Comparison of ENCODE assay signal across 9 cellular contexts in the genomic region with DNA sequence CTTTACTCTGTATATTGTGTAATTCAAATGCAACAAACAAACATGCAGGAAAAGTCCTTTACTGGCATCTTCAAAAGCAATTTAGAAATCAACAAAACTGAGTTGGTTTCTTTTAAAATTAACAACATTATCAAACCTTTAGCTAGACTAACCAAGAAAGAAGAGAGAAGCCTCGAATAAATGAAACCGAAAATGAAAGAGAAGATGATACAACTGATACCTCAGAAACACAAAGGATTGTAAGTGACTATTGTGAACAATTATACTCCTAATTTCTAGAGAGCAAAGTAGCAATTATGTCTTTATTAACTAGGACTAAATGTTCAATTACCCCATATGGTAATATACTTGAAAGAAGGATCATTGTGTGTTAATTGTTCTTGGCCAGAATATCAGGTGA.
DNase-seq lines count a peak whose midpoint lies in the region; ATAC-seq, FAIRE-seq and TF ChIP-seq lines count a peak whose summit lies in the region.
"Had no signal": no experiment of that assay in that cellular context is flagged by ENCODE, and none has a peak within 500 bp of the region (broad histone marks: within the 10 kb centered on the region; RNA-seq: fewer than 3 reads in every experiment).

No MANE protein-coding gene starts in this region.

- in situ Hi-C loops in GM13977 (cut with MboI; ENCODE audit: low pct_unique_long_range_greater_than_20kb, low sequenced_read_pairs, unreplicated experiment) = no loop called here

- peak overlapping the region; percentile 21 for H3K27ac ChIP-seq in KMS-11
- H3K27ac ChIP-seq: RWPE1 had no signal

- no peak for TF ChIP-seq CTCF in KMS-11 (conservative IDR thresholded peaks at IDR 0.05; ENCODE audit: low read depth, low read length)
- no peak for TF ChIP-seq CTCF in GM13977 (IDR thresholded peaks at IDR 0.05; ENCODE audit: extremely low read depth, insufficient read depth, missing control alignments)

- no peaks in the 10 kb centered on the region for H3K36me3 ChIP-seq in KMS-11 (ENCODE audit: insufficient read depth)

- FAIRE-seq in H54 (lab: Jason Lieb, UNC) = no peak

- no peak for TF ChIP-seq POLR2A in H54 (IDR thresholded peaks at IDR 0.05; ENCODE audit: low read depth, low read length)
- no peak for TF ChIP-seq POLR2A in GM18505 (IDR thresholded peaks at IDR 0.05; ENCODE audit: borderline replicate concordance, extremely low read depth, insufficient read depth, insufficient read length)

- H4K20me1 ChIP-seq in KMS-11 (ENCODE audit: insufficient read depth) = no peaks in the 10 kb centered on the region

- H3K9ac ChIP-seq in KMS-11 = peak overlapping the region; percentile 23

- ATAC-seq in GM18858 (IDR thresholded peaks at IDR 0.05; ENCODE audit: unreplicated experiment) (peak; percentile 61), GM21529 (IDR thresholded peaks at IDR 0.05; ENCODE audit: unreplicated experiment) (peak; percentile 76), GM18505 (IDR thresholded peaks at IDR 0.05; ENCODE audit: unreplicated experiment) (no peak)

- H2AFZ ChIP-seq in KMS-11 (ENCODE audit: low read depth) = peak overlapping the region; percentile 51

- H3K4me2 ChIP-seq in KMS-11 = peak overlapping the region; percentile 85

- DNase-seq in kidney glomerular epithelial cell (lab: John Stamatoyannopoulos, UW) = peak; percentile 42
- DNase-seq in H54 (ENCODE audit: insufficient read length, low spot score) = no peak
- DNase-seq in activated CD4-positive, alpha-beta T cell treated with anti-CD3 and anti-CD28 coated beads, Interleukin-2, amount 50 U/mL, for 4 hours = no peak
- no peak for DNase-seq in GM13977 (ENCODE audit: low spot score)

- no peaks in the 10 kb centered on the region for H3K79me2 ChIP-seq in KMS-11 (ENCODE audit: insufficient read depth, low read depth)

- no peaks in the 10 kb centered on the region for H3K27me3 ChIP-seq in KMS-11 (ENCODE audit: insufficient read depth, low read depth)

- peak overlapping the region; percentile 26 for H3K4me3 ChIP-seq in KMS-11 (IDR thresholded peaks at IDR 0.05; ENCODE audit: insufficient read depth, low read depth, low read length)

- peaks cover 21% of the 10 kb centered on the region for H3K4me1 ChIP-seq in KMS-11 (ENCODE audit: low read depth, poor library complexity, severe bottlenecking)
